ENCODE assay signal across 28 cellular contexts in genomic region chrX:75968293-75968692, GRCh38.
DNase-seq lines count a peak whose midpoint lies in the region; ATAC-seq, FAIRE-seq and TF ChIP-seq lines count a peak whose summit lies in the region.
"Had no signal": no experiment of that assay in that cellular context is flagged by ENCODE, and none has a peak within 500 bp of the region (broad histone marks: within the 10 kb centered on the region; RNA-seq: fewer than 3 reads in every experiment).

No MANE protein-coding gene starts in this region.

- H3K27me3 ChIP-seq in HCT116 (ENCODE audit: insufficient read depth, low read length): no peaks in the 10 kb centered on the region
- H3K27me3 ChIP-seq in osteoblast (ENCODE audit: insufficient read depth, low read length): no peaks in the 10 kb centered on the region
- H3K27me3 ChIP-seq: BE2C, cardiac muscle cell, MG63, neutrophil, tibial artery had no signal

- TF ChIP-seq POLR2A in HCT116 (IDR thresholded peaks at IDR 0.05; ENCODE audit: borderline replicate concordance, extremely low read depth, insufficient read depth, insufficient read length) (no peak), GM12892 (IDR thresholded peaks at IDR 0.05; ENCODE audit: low read depth, low read length) (no peak)

- RAD21 ChIA-PET in HCT116 (lab: Charles Lee; ENCODE audit: low non-redundant PET in 1 of 2, low total read pairs in 2 of 2, uncharacterized antibody in 2 of 2, unreplicated experiment in 2 of 2): no interaction called here

- H2AFZ ChIP-seq in HCT116 (ENCODE audit: low read depth, low read length, poor library complexity, severe bottlenecking): no peak overlapping the region
- no peak overlapping the region for H2AFZ ChIP-seq in osteoblast (ENCODE audit: low read length)

- H3K36me3 ChIP-seq in HCT116 (ENCODE audit: control insufficient read depth in 1 of 2, insufficient read depth in 2 of 2, low read length in 2 of 2) (no peaks in the 10 kb centered on the region), mucosa of descending colon (ENCODE audit: low read depth) (no peaks in the 10 kb centered on the region), osteoblast (ENCODE audit: insufficient read depth, low read length) (no peaks in the 10 kb centered on the region)
- H3K36me3 ChIP-seq: BE2C, cardiac muscle cell, MG63, neutrophil, tibial artery had no signal

- no peak for FAIRE-seq in GM12892 (lab: Jason Lieb, UNC)
- FAIRE-seq: endometrium, RCC 7860 had no signal

- H3K79me2 ChIP-seq in HCT116 (ENCODE audit: insufficient read depth, low read length) (no peaks in the 10 kb centered on the region), osteoblast (ENCODE audit: insufficient read depth, low read length) (no peaks in the 10 kb centered on the region)

- POLR2A ChIA-PET in HCT116 (lab: Charles Lee): no interaction called here

- H3K4me3 ChIP-seq in HCT116 (replicated peaks in 1 of 2; ENCODE audit: low read depth in 1 of 2, low read length in 2 of 2): no peak overlapping the region
- no peak overlapping the region for H3K4me3 ChIP-seq in mucosa of descending colon
- H3K4me3 ChIP-seq in osteoblast (ENCODE audit: insufficient read depth, low read length): no peak overlapping the region
- H3K4me3 ChIP-seq: cardiac muscle cell, MG63, tibial artery had no signal

- DNase-seq in NCI-H82 (lab: John Stamatoyannopoulos, UW) (peak; percentile 18), NCI-H82 treated with DMSO at 0.1 percent for 48 hours (lab: John Stamatoyannopoulos, UW; ENCODE audit: unreplicated experiment) (no peak), HCT116 (ENCODE audit: low read depth, low spot score) (peak; percentile 15), RPMI7951 (ENCODE audit: low read depth) (peak; percentile 1), mucosa of descending colon (peak in 2 of 3 donors; percentile 59 to 77), osteoblast (ENCODE audit: insufficient read length, low spot score, missing footprints) (no peak), GM12892 (ENCODE audit: insufficient read length) (no peak)
- DNase-seq: activated CD4-positive, CD25-positive, alpha-beta regulatory T cell; activated CD8-positive, alpha-beta memory T cell treated with anti-CD3 and anti-CD28 coated beads for 24 hours; activated naive CD4-positive, alpha-beta T cell; activated T-cell treated with anti-CD3 and anti-CD28 coated beads, Interleukin-2, amount 50 U/mL, for 24 hours; BE2C; COR-L47; EL; kidney glomerular epithelial cell; mammary epithelial cell; MG63; NCI-H1436; NK-92 treated with Interleukin-12 subunit alpha and Interleukin-12 subunit beta, amount 100 ng/mL, for 24 hours; SK-N-SH; stimulated activated CD4-positive, alpha-beta T cell treated with anti-CD3 and anti-CD28 coated beads, Interleukin-4, amount 100 ng/mL, for 1 hour; stimulated activated naive CD4-positive, alpha-beta T cell treated with Interleukin-2 at 50 U/mL for 16 hours; tibial artery had no signal

- TF ChIP-seq RAD21 in HCT116 (IDR thresholded peaks at IDR 0.05; ENCODE audit: low read depth): peak; percentile 49; the same call in 1 of the 2 replicates

- CTCF ChIA-PET in HCT116 (lab: Charles Lee): no interaction called here

- H3K4me1 ChIP-seq in HCT116 (ENCODE audit: control insufficient read depth in 1 of 2, insufficient read depth in 2 of 2, low read length in 2 of 2) (no peaks in the 10 kb centered on the region), mucosa of descending colon (ENCODE audit: low read depth) (no peaks in the 10 kb centered on the region), osteoblast (ENCODE audit: insufficient read depth, low read length) (no peaks in the 10 kb centered on the region)
- H3K4me1 ChIP-seq: BE2C, tibial artery had no signal

- H3K9me3 ChIP-seq in HCT116 (ENCODE audit: control insufficient read depth in 1 of 2, insufficient read depth in 1 of 2, low read depth in 1 of 2, low read length in 2 of 2): no peaks in the 10 kb centered on the region
- H3K9me3 ChIP-seq in mucosa of descending colon: no peaks in the 10 kb centered on the region
- no peaks in the 10 kb centered on the region for H3K9me3 ChIP-seq in osteoblast (ENCODE audit: low read depth, low read length)
- H3K9me3 ChIP-seq: BE2C, MG63, neutrophil, SK-N-SH had no signal

- H3K9me2 ChIP-seq in HCT116 (ENCODE audit: insufficient read depth): no peaks in the 10 kb centered on the region
- H3K9me2 ChIP-seq: SK-N-SH had no signal

- BruUV-seq in HCT116 (replicated peaks; lab: Mats Ljungman, UMichigan): no TSS peak

- TF ChIP-seq CTCF in HCT116 (IDR thresholded peaks at IDR 0.05 in 2 of 3, conservative IDR thresholded peaks at IDR 0.05 in 1 of 3; ENCODE audit: borderline replicate concordance in 1 of 3, insufficient read depth in 1 of 3, low read depth in 2 of 3, low read length in 2 of 3) (peak in 2 of 3 experiments; percentile 37 to 39; a peak in 3 of 6 replicates), mucosa of descending colon (IDR thresholded peaks at IDR 0.05) (no peak), osteoblast (IDR thresholded peaks at IDR 0.05; ENCODE audit: extremely low read depth, low read depth, low read length) (no peak)

- H3K27ac ChIP-seq in HCT116 (ENCODE audit: low read depth, low read length) (no peak overlapping the region), osteoblast (ENCODE audit: low read depth, low read length) (no peak overlapping the region)
- H3K27ac ChIP-seq: cardiac muscle cell, neutrophil, tibial artery had no signal

- no peak overlapping the region for H3K4me2 ChIP-seq in HCT116 (ENCODE audit: low read length)
- H3K4me2 ChIP-seq in osteoblast (ENCODE audit: insufficient read depth, low read length): no peak overlapping the region
- H3K4me2 ChIP-seq: SK-N-SH had no signal

- no peak overlapping the region for H3K9ac ChIP-seq in HCT116 (ENCODE audit: low read length)
- H3K9ac ChIP-seq: SK-N-SH had no signal

- intact Hi-C loops in HCT116 (cut with micrococcal nuclease): loop anchor here (1.0 kb wide), 1 partner anchor 285 kb away; no protein-coding TSS in a partner anchor
- intact Hi-C loops in mucosa of descending colon (cut with DNase I, micrococcal nuclease): no loop called here

- H4K20me1 ChIP-seq in HCT116 (ENCODE audit: insufficient read depth): no peaks in the 10 kb centered on the region
- no peaks in the 10 kb centered on the region for H4K20me1 ChIP-seq in osteoblast (ENCODE audit: insufficient read depth, low read length)

- ATAC-seq in HCT116: peak; percentile 77
- peak; percentile 47 for ATAC-seq in mucosa of descending colon
- no peak for ATAC-seq in GM19035 (IDR thresholded peaks at IDR 0.05; ENCODE audit: unreplicated experiment)

TF ChIP-seq in HCT116, 20 proteins besides CTCF, POLR2A, EP300 and RAD21:
- no peak for TF ChIP-seq CEBPB (IDR thresholded peaks at IDR 0.05; ENCODE audit: low read depth)
- no peak for TF ChIP-seq SP1 (IDR thresholded peaks at IDR 0.05; ENCODE audit: low read depth)
- TF ChIP-seq FOSL1 (IDR thresholded peaks at IDR 0.05; ENCODE audit: low read depth): no peak
- no peak for TF ChIP-seq JUND (IDR thresholded peaks at IDR 0.05)
- no peak for TF ChIP-seq ZFX (IDR thresholded peaks at IDR 0.05)
- TF ChIP-seq ATF3 (IDR thresholded peaks at IDR 0.05): no peak
- TF ChIP-seq ELF1 (IDR thresholded peaks at IDR 0.05; ENCODE audit: borderline replicate concordance, low read depth): no peak
- no peak for TF ChIP-seq EGR1 (IDR thresholded peaks at IDR 0.05; ENCODE audit: low read depth)
- TF ChIP-seq MAX (IDR thresholded peaks at IDR 0.05): no peak
- no peak for TF ChIP-seq EZH2phosphoT487 (IDR thresholded peaks at IDR 0.05; ENCODE audit: borderline replicate concordance)

Comparison
In these comparisons a context has a peak if more than half of its experiments do, and no peak if none do; other contexts are left out.
1. DNase-seq: peak in NCI-H82 (single experiment), HCT116 (single experiment), RPMI7951 (single experiment) and mucosa of descending colon (2 of 3); none in NCI-H82 treated with DMSO at 0.1 percent for 48 hours (single experiment), osteoblast (single experiment) and GM12892 (single experiment).
2. CTCF ChIP-seq: peak in HCT116 (2 of 3); none in mucosa of descending colon (single experiment) and osteoblast (single experiment).